11 cellular contexts compared by ENCODE assay signal in the genomic region with DNA sequence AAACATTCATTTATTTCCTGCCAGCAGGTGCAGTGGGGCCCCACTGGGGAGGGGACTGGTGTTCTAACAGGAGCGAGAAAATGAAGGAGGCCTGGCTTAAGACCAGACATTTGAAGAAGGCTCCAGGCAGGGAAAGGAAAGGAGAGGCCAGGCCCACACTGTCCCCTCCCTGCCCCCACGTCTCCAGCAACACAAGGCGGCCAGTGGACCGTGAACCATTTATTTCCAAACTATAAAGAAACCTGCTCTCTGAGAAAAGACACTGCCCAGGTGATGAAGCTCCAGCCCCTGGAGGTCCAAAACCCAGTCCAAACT. TPM values are rescaled to one million over a fixed set of nuclear protein-coding genes. Genes with fewer than 3 reads are reported as not detected.
DNase-seq lines count a peak whose midpoint lies in the region; ATAC-seq, FAIRE-seq and TF ChIP-seq lines count a peak whose summit lies in the region.
"Had no signal": no experiment of that assay in that cellular context is flagged by ENCODE, and none has a peak within 500 bp of the region (broad histone marks: within the 10 kb centered on the region; RNA-seq: fewer than 3 reads in every experiment).

No MANE protein-coding gene starts in this region.

- H3K27me3 Mint-ChIP-seq in astrocyte (ENCODE audit: low read depth, unreplicated experiment) (peaks cover 3% of the 10 kb centered on the region), neural crest cell (ENCODE audit: low read depth) (peaks cover 4% of the 10 kb centered on the region), Caco-2 (ENCODE audit: insufficient read depth, unreplicated experiment) (peaks cover 3% of the 10 kb centered on the region)
- no peaks in the 10 kb centered on the region for H3K27me3 Mint-ChIP-seq in activated naive CD8-positive, alpha-beta T cell treated with anti-CD3 and anti-CD28 coated beads, Interleukin-2, amount 50 U/mL, for 24 hours
- H3K27me3 Mint-ChIP-seq: central memory CD8-positive, alpha-beta T cell had no signal

- TF ChIP-seq CTCF in KMS-11 (conservative IDR thresholded peaks at IDR 0.05; ENCODE audit: low read depth, low read length) (no peak), astrocyte (IDR thresholded peaks at IDR 0.05; ENCODE audit: insufficient read depth, low read depth, low read length) (no peak), neural crest cell (conservative IDR thresholded peaks at IDR 0.05) (no peak), Caco-2 (IDR thresholded peaks at IDR 0.05; ENCODE audit: insufficient read depth in 1 of 2, low read depth in 1 of 2, low read length in 1 of 2, severe bottlenecking in 1 of 2, unreplicated experiment in 1 of 2) (no peak)

- POLR2A ChIA-PET in Caco-2 (lab: Charles Lee) = interaction anchor here (1.9 to 2.7 kb wide), 2 partner anchors 14 to 57 kb away, joined by 5 to 14 read pairs; partner anchors contain the start of gene ELMO2

- no TSS peak for BruUV-seq in Caco-2 (replicated peaks; lab: Mats Ljungman, UMichigan)

- H3K36me3 ChIP-seq in KMS-11 (ENCODE audit: insufficient read depth) (no peaks in the 10 kb centered on the region), astrocyte (ENCODE audit: insufficient read depth, low read length) (peaks cover 3% of the 10 kb centered on the region), Caco-2 (ENCODE audit: control insufficient read depth, insufficient read depth, low read length) (peaks cover 2% of the 10 kb centered on the region)

- intact Hi-C loops in Caco-2 (cut with micrococcal nuclease; ENCODE audit: unreplicated experiment) = loop anchor here (1.0 to 10.0 kb wide), 4 partner anchors 14 to 335 kb away; no protein-coding TSS in a partner anchor

- no peak for FAIRE-seq in astrocyte (lab: Jason Lieb, UNC)

- H2AFZ ChIP-seq in KMS-11 (ENCODE audit: low read depth) = no peak overlapping the region
- H2AFZ ChIP-seq in astrocyte (ENCODE audit: low read depth, low read length) = no peak overlapping the region

- H3K4me3 ChIP-seq in KMS-11 (IDR thresholded peaks at IDR 0.05; ENCODE audit: insufficient read depth, low read depth, low read length) (no peak overlapping the region), astrocyte (ENCODE audit: insufficient read depth, low read depth, low read length) (no peak overlapping the region), Caco-2 (ENCODE audit: low read depth, low read length) (no peak overlapping the region)
- H3K4me3 ChIP-seq: lung had no signal

- peaks cover 14% of the 10 kb centered on the region for H3K36me3 Mint-ChIP-seq in astrocyte (ENCODE audit: low read depth, unreplicated experiment)
- H3K36me3 Mint-ChIP-seq in neural crest cell (ENCODE audit: low read depth) = no peaks in the 10 kb centered on the region
- H3K36me3 Mint-ChIP-seq in activated naive CD8-positive, alpha-beta T cell treated with anti-CD3 and anti-CD28 coated beads, Interleukin-2, amount 50 U/mL, for 24 hours (ENCODE audit: low read depth) = peaks cover 12% of the 10 kb centered on the region
- peaks cover 32% of the 10 kb centered on the region for H3K36me3 Mint-ChIP-seq in Caco-2 (ENCODE audit: insufficient read depth, unreplicated experiment)

- H3K4me2 ChIP-seq in KMS-11 (peak overlapping the region; percentile 82), astrocyte (ENCODE audit: low read length) (peak overlapping the region; percentile 80)

- peaks cover 40% of the 10 kb centered on the region for H3K4me1 ChIP-seq in KMS-11 (ENCODE audit: low read depth, poor library complexity, severe bottlenecking)
- H3K4me1 ChIP-seq in astrocyte (ENCODE audit: insufficient read depth, low read length) = peaks cover 23% of the 10 kb centered on the region
- H3K4me1 ChIP-seq in Caco-2 = peaks cover 22% of the 10 kb centered on the region

- H4K20me1 ChIP-seq in KMS-11 (ENCODE audit: insufficient read depth) = no peaks in the 10 kb centered on the region
- no peaks in the 10 kb centered on the region for H4K20me1 ChIP-seq in astrocyte (ENCODE audit: insufficient read depth, low read length)

- H3K9me3 Mint-ChIP-seq in astrocyte (ENCODE audit: unreplicated experiment) (peaks cover 3% of the 10 kb centered on the region), neural crest cell (no peaks in the 10 kb centered on the region), Caco-2 (ENCODE audit: unreplicated experiment) (no peaks in the 10 kb centered on the region)
- no peaks in the 10 kb centered on the region for H3K9me3 Mint-ChIP-seq in activated naive CD8-positive, alpha-beta T cell treated with anti-CD3 and anti-CD28 coated beads, Interleukin-2, amount 50 U/mL, for 24 hours
- H3K9me3 Mint-ChIP-seq: central memory CD8-positive, alpha-beta T cell had no signal

- H3K4me3 Mint-ChIP-seq in astrocyte (ENCODE audit: unreplicated experiment) (no peak overlapping the region), neural crest cell (peak overlapping the region; percentile 4), Caco-2 (ENCODE audit: unreplicated experiment) (no peak overlapping the region)
- no peak overlapping the region for H3K4me3 Mint-ChIP-seq in activated naive CD8-positive, alpha-beta T cell treated with anti-CD3 and anti-CD28 coated beads, Interleukin-2, amount 50 U/mL, for 24 hours
- H3K4me3 Mint-ChIP-seq: central memory CD8-positive, alpha-beta T cell had no signal

- peaks cover 29% of the 10 kb centered on the region for H3K4me1 Mint-ChIP-seq in astrocyte (ENCODE audit: low read depth, unreplicated experiment)
- H3K4me1 Mint-ChIP-seq in neural crest cell = peaks cover 33% of the 10 kb centered on the region
- H3K4me1 Mint-ChIP-seq in activated naive CD8-positive, alpha-beta T cell treated with anti-CD3 and anti-CD28 coated beads, Interleukin-2, amount 50 U/mL, for 24 hours = peaks cover 19% of the 10 kb centered on the region
- peaks cover 30% of the 10 kb centered on the region for H3K4me1 Mint-ChIP-seq in Caco-2 (ENCODE audit: low read depth, unreplicated experiment)

- H3K27me3 ChIP-seq in KMS-11 (ENCODE audit: insufficient read depth, low read depth) = no peaks in the 10 kb centered on the region; the same call in 1 of the 2 replicates
- peaks cover 7% of the 10 kb centered on the region for H3K27me3 ChIP-seq in astrocyte (ENCODE audit: insufficient read depth, low read length)
- no peaks in the 10 kb centered on the region for H3K27me3 ChIP-seq in Caco-2 (replicated peaks; ENCODE audit: control insufficient read depth, insufficient read depth, low read length)

- peak overlapping the region; percentile 85 for H3K27ac ChIP-seq in KMS-11
- peak overlapping the region; percentile 92 for H3K27ac ChIP-seq in astrocyte (ENCODE audit: low read depth, low read length)

- DNase-seq in COR-L47 (lab: John Stamatoyannopoulos, UW) = peak; percentile 14
- DNase-seq in astrocyte (ENCODE audit: low read depth) = no peak
- no peak for DNase-seq in neural crest cell (ENCODE audit: low read depth, low spot score)
- no peak for DNase-seq in activated naive CD8-positive, alpha-beta T cell treated with anti-CD3 and anti-CD28 coated beads, Interleukin-2, amount 50 U/mL, for 24 hours
- no peak for DNase-seq in DMS153 treated with DMSO at 0.1 percent for 48 hours (lab: John Stamatoyannopoulos, UW; ENCODE audit: unreplicated experiment)
- DNase-seq in stimulated activated naive CD4-positive, alpha-beta T cell treated with Interleukin-2 at 50 U/mL for 16 hours (lab: John Stamatoyannopoulos, UW) = no peak
- DNase-seq in Caco-2 = no peak
- DNase-seq: foreskin fibroblast had no signal

- H3K79me2 ChIP-seq in KMS-11 (ENCODE audit: insufficient read depth, low read depth) = no peaks in the 10 kb centered on the region
- H3K79me2 ChIP-seq in astrocyte (ENCODE audit: insufficient read depth, low read length) = no peaks in the 10 kb centered on the region

- H3K27ac Mint-ChIP-seq in astrocyte (ENCODE audit: unreplicated experiment) (no peak overlapping the region), neural crest cell (ENCODE audit: unreplicated experiment) (no peak overlapping the region), Caco-2 (ENCODE audit: unreplicated experiment) (no peak overlapping the region)
- no peak overlapping the region for H3K27ac Mint-ChIP-seq in activated naive CD8-positive, alpha-beta T cell treated with anti-CD3 and anti-CD28 coated beads, Interleukin-2, amount 50 U/mL, for 24 hours

- H3K9me3 ChIP-seq in astrocyte (ENCODE audit: insufficient read depth, low read depth, low read length) (no peaks in the 10 kb centered on the region), Caco-2 (no peaks in the 10 kb centered on the region)

- no peak for ATAC-seq in activated naive CD8-positive, alpha-beta T cell treated with anti-CD3 and anti-CD28 coated beads, Interleukin-2, amount 50 U/mL, for 24 hours

- CTCF ChIA-PET in Caco-2 (lab: Charles Lee) = interaction anchor here (0.6 to 2.7 kb wide), 7 partner anchors 23 to 340 kb away, joined by 3 to 32 read pairs (median 7); no protein-coding TSS in a partner anchor

- peak overlapping the region; percentile 64 for H3K9ac ChIP-seq in KMS-11
- peak overlapping the region; percentile 84 for H3K9ac ChIP-seq in astrocyte (ENCODE audit: low read length)

RNA-seq across cellular contexts. Expression of gene CDH22, which starts 41.4 kb away (rescaled TPM):
- total RNA-seq in astrocyte = 0.17 TPM in 1 of 2 replicates, not detected in the other
- total RNA-seq in neural crest cell = 0.09 TPM in 1 of 2 replicates, not detected in the other
- total RNA-seq in Caco-2 (2022) = 0.11 TPM in 1 of 2 replicates, not detected in the other

RNA-seq across cellular contexts. Expression of gene ELMO2, which starts 56.7 kb away (rescaled TPM):
- total RNA-seq in astrocyte (53.4 and 56.7 TPM in 2 replicates), neural crest cell (62.4 and 70.1 TPM in 2 replicates), Caco-2 (2022) (75.0 and 82.4 TPM in 2 replicates)
